In the genomic region with DNA sequence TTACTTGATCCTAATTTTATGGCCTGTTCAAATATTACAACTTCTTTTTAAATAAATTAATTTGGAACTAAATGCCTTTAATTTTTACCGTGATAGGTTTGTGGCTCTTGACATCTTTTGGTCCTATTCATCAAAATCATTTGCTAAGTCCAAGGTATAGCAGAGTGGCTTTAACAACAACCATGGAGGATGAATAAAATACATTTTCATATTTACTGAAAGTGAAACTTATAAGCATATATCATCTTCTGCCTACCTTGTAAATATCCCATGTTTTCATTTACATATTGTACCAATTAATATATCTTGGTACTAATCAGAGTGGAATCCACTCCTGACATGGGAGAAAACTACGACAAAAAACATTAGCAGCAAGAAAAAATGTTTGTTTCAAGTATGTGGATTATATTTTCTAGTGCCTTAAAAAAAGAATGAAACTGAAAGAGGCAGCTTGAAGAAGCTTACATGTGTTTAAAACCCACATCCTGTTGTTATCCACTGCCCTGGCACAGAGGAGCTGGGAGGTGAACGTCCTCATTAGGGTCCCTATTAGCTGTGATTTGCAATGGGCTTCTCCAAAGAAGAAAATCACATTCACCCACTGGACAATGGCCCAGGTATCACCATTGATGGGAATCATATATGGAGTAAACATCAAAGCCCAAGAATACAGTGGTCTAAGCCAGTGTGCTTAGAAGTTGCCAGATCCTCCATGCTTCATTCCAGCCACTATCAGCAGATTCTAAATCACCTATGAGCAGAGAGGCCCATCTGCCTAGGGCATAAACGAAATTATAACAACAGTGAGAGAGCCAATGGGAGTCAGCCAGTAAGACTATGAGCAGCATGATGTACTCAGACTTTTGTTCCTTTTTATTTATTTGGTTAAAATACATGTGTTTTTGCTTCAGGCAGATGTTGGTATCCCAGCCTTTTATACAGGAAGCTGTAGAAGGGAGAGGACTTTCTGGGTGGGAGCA, we compare ENCODE assay signal across 8 cellular contexts.
DNase-seq lines count a peak whose midpoint lies in the region; ATAC-seq and TF ChIP-seq lines count a peak whose summit lies in the region.

No MANE protein-coding gene starts in this region.

- H3K36me3 ChIP-seq in hepatocyte (replicated peaks; ENCODE audit: insufficient read depth, low read depth) (no peaks in the 10 kb centered on the region), upper lobe of right lung (no peaks in the 10 kb centered on the region)

- no peaks in the 10 kb centered on the region for H3K9me2 ChIP-seq in hepatocyte (replicated peaks; ENCODE audit: insufficient read depth)

- CTCF ChIA-PET in activated CD4-positive, alpha-beta memory T cell treated with anti-CD3 and anti-CD28 coated beads, Interleukin-2, amount 10 ng/mL, durations not matched to agents 7 days and 5 days (lab: Charles Lee): interaction anchor here (0.8 to 2.0 kb wide), 3 partner anchors 24 to 84 kb away, joined by 3 to 19 read pairs (median 5); a partner anchor contains a TSS

- POLR2A ChIA-PET in activated CD4-positive, alpha-beta memory T cell treated with anti-CD3 and anti-CD28 coated beads, Interleukin-2, amount 10 ng/mL, durations not matched to agents 7 days and 5 days (lab: Charles Lee): interaction anchor here (0.7 to 2.2 kb wide), 8 partner anchors 9 to 132 kb away, joined by 3 to 17 read pairs (median 8); a partner anchor contains a TSS

- no peak overlapping the region for H3K4me2 ChIP-seq in hepatocyte

- DNase-seq in CD1c-positive myeloid dendritic cell (ENCODE audit: extremely low spot score) (peak; percentile 32), hepatocyte (ENCODE audit: low spot score) (no peak), upper lobe of right lung (no peak), foreskin melanocyte (no peak)
- DNase-seq in activated CD4-positive, alpha-beta memory T cell treated with anti-CD3 and anti-CD28 coated beads, Interleukin-2, amount 10 ng/mL, durations not matched to agents 7 days and 5 days: peak; percentile 55
- DNase-seq in activated CD8-positive, alpha-beta memory T cell treated with anti-CD3 and anti-CD28 coated beads, Interleukin-2, amount 50 U/mL, for 48 hours: no peak

- H3K4me3 ChIP-seq in hepatocyte (no peak overlapping the region), upper lobe of right lung (no peak overlapping the region)

- no peak overlapping the region for H2AFZ ChIP-seq in hepatocyte

- intact Hi-C loops in upper lobe of right lung (cut with DNase I): no loop called here

- H4K20me1 ChIP-seq in hepatocyte (ENCODE audit: insufficient read depth, poor library complexity, severe bottlenecking): no peaks in the 10 kb centered on the region

- peaks cover 35% of the 10 kb centered on the region for H3K4me1 ChIP-seq in hepatocyte (ENCODE audit: insufficient read depth)
- H3K4me1 ChIP-seq in upper lobe of right lung: peaks cover 70% of the 10 kb centered on the region

- H3K9me3 Mint-ChIP-seq in activated CD4-positive, alpha-beta memory T cell treated with anti-CD3 and anti-CD28 coated beads, Interleukin-2, amount 10 ng/mL, durations not matched to agents 7 days and 5 days: no peaks in the 10 kb centered on the region

- H3K36me3 Mint-ChIP-seq in activated CD4-positive, alpha-beta memory T cell treated with anti-CD3 and anti-CD28 coated beads, Interleukin-2, amount 10 ng/mL, durations not matched to agents 7 days and 5 days (ENCODE audit: low read depth): peaks cover 33% of the 10 kb centered on the region

- H3K27me3 Mint-ChIP-seq in activated CD4-positive, alpha-beta memory T cell treated with anti-CD3 and anti-CD28 coated beads, Interleukin-2, amount 10 ng/mL, durations not matched to agents 7 days and 5 days: no peaks in the 10 kb centered on the region

- peak overlapping the region; percentile 74 for H3K27ac ChIP-seq in hepatocyte
- peak overlapping the region; percentile 71 for H3K27ac ChIP-seq in upper lobe of right lung

- peak overlapping the region; percentile 91 for H3K27ac Mint-ChIP-seq in activated CD4-positive, alpha-beta memory T cell treated with anti-CD3 and anti-CD28 coated beads, Interleukin-2, amount 10 ng/mL, durations not matched to agents 7 days and 5 days

- H3K4me1 Mint-ChIP-seq in activated CD4-positive, alpha-beta memory T cell treated with anti-CD3 and anti-CD28 coated beads, Interleukin-2, amount 10 ng/mL, durations not matched to agents 7 days and 5 days: peaks cover 84% of the 10 kb centered on the region

- peaks cover 62% of the 10 kb centered on the region for H3K79me2 ChIP-seq in hepatocyte

- TF ChIP-seq CTCF in hepatocyte (IDR thresholded peaks at IDR 0.05; ENCODE audit: poor library complexity) (no peak), upper lobe of right lung (IDR thresholded peaks at IDR 0.05) (no peak)

- ATAC-seq in GM19438 (IDR thresholded peaks at IDR 0.05; ENCODE audit: low read depth, unreplicated experiment): peak; percentile 69
- ATAC-seq in HG03432 (IDR thresholded peaks at IDR 0.05; ENCODE audit: unreplicated experiment): peak; percentile 83
- peak; percentile 61 for ATAC-seq in upper lobe of right lung

- 55% methylated on average over 4 of the region's 4 CpGs for WGBS in hepatocyte (ENCODE audit: low lambda C conversion rate, missing lambda C conversion rate)

- peak overlapping the region; percentile 65 for H3K4me3 Mint-ChIP-seq in activated CD4-positive, alpha-beta memory T cell treated with anti-CD3 and anti-CD28 coated beads, Interleukin-2, amount 10 ng/mL, durations not matched to agents 7 days and 5 days

- H3K9me3 ChIP-seq in hepatocyte (ENCODE audit: low read depth) (no peaks in the 10 kb centered on the region), upper lobe of right lung (no peaks in the 10 kb centered on the region)

- H3K27me3 ChIP-seq in hepatocyte: no peaks in the 10 kb centered on the region
- no peaks in the 10 kb centered on the region for H3K27me3 ChIP-seq in upper lobe of right lung

Comparison
In these comparisons a context has a peak if more than half of its experiments do, and no peak if none do; other contexts are left out.
1. DNase-seq: peak in CD1c-positive myeloid dendritic cell (single experiment) and activated CD4-positive, alpha-beta memory T cell treated with anti-CD3 and anti-CD28 coated beads, Interleukin-2, amount 10 ng/mL, durations not matched to agents 7 days and 5 days (single experiment); none in hepatocyte (single experiment), upper lobe of right lung (single experiment), activated CD8-positive, alpha-beta memory T cell treated with anti-CD3 and anti-CD28 coated beads, Interleukin-2, amount 50 U/mL, for 48 hours (single experiment) and foreskin melanocyte (single experiment).
2. Peak in every context shown above with its lines, with median percentiles within 50 percentile points of each other: ATAC-seq.